ENCODE assay signal across 11 cellular contexts in genomic region chr15:44882499-44882968, GRCh38.
DNase-seq lines count a peak whose midpoint lies in the region; ATAC-seq and TF ChIP-seq lines count a peak whose summit lies in the region.
"Had no signal": no experiment of that assay in that cellular context is flagged by ENCODE, and none has a peak within 500 bp of the region (broad histone marks: within the 10 kb centered on the region; RNA-seq: fewer than 3 reads in every experiment).

No MANE protein-coding gene starts in this region.

- no peak for TF ChIP-seq POLR2A in esophagus squamous epithelium (IDR thresholded peaks at IDR 0.05)
- no peak for TF ChIP-seq POLR2A in erythroblast (IDR thresholded peaks at IDR 0.05; ENCODE audit: low read length)

- DNase-seq in stimulated activated CD4-positive, alpha-beta T cell treated with anti-CD3 and anti-CD28 coated beads, Interleukin-2, amount 100 ng/mL, for 48 hours: peak; percentile 37 to 47
- DNase-seq in esophagus squamous epithelium (lab: John Stamatoyannopoulos, UW) (no peak), WERI-Rb-1 (no peak), T1000 (lab: John Stamatoyannopoulos, UW) (no peak), erythroblast (lab: John Stamatoyannopoulos, UW) (no peak)
- DNase-seq: activated naive CD8-positive, alpha-beta T cell treated with anti-CD3 and anti-CD28 coated beads, Interleukin-2, amount 10 ng/mL, durations not matched to agents 7 days and 5 days had no signal

- H3K36me3 ChIP-seq in esophagus squamous epithelium: no peaks in the 10 kb centered on the region
- H3K36me3 ChIP-seq in WERI-Rb-1: no peaks in the 10 kb centered on the region

- H3K27me3 ChIP-seq in esophagus squamous epithelium: no peaks in the 10 kb centered on the region
- no peaks in the 10 kb centered on the region for H3K27me3 ChIP-seq in WERI-Rb-1 (ENCODE audit: insufficient read depth, low read depth, severe bottlenecking)

- peaks cover 16% of the 10 kb centered on the region for H3K4me1 Mint-ChIP-seq in T-helper 1 cell treated with Interleukin-12 subunit alpha and Interleukin-12 subunit beta and Interleukin-4 antibody, amounts not matched to agents 30 μg/mL and 1 μg/mL, for 36 hours (ENCODE audit: low read depth)

- H3K9me3 Mint-ChIP-seq in T-helper 1 cell treated with Interleukin-12 subunit alpha and Interleukin-12 subunit beta and Interleukin-4 antibody, amounts not matched to agents 30 μg/mL and 1 μg/mL, for 36 hours: peaks cover 6% of the 10 kb centered on the region

- H3K36me3 Mint-ChIP-seq in T-helper 1 cell treated with Interleukin-12 subunit alpha and Interleukin-12 subunit beta and Interleukin-4 antibody, amounts not matched to agents 30 μg/mL and 1 μg/mL, for 36 hours (ENCODE audit: low read depth): peaks cover 4% of the 10 kb centered on the region

- H3K27me3 Mint-ChIP-seq in T-helper 1 cell treated with Interleukin-12 subunit alpha and Interleukin-12 subunit beta and Interleukin-4 antibody, amounts not matched to agents 30 μg/mL and 1 μg/mL, for 36 hours (ENCODE audit: low read depth): no peaks in the 10 kb centered on the region
- H3K27me3 Mint-ChIP-seq: activated naive CD8-positive, alpha-beta T cell treated with anti-CD3 and anti-CD28 coated beads, Interleukin-2, amount 10 ng/mL, durations not matched to agents 7 days and 5 days had no signal

- no peak overlapping the region for H3K4me3 Mint-ChIP-seq in T-helper 1 cell treated with Interleukin-12 subunit alpha and Interleukin-12 subunit beta and Interleukin-4 antibody, amounts not matched to agents 30 μg/mL and 1 μg/mL, for 36 hours
- H3K4me3 Mint-ChIP-seq: activated naive CD8-positive, alpha-beta T cell treated with anti-CD3 and anti-CD28 coated beads, Interleukin-2, amount 10 ng/mL, durations not matched to agents 7 days and 5 days had no signal

- H3K4me3 ChIP-seq in esophagus squamous epithelium: no peak overlapping the region
- H3K4me3 ChIP-seq in WERI-Rb-1 (ENCODE audit: low read depth, low read length): no peak overlapping the region
- H3K4me3 ChIP-seq: lung had no signal

- peak; percentile 80 for ATAC-seq in GM19023 (IDR thresholded peaks at IDR 0.05; ENCODE audit: unreplicated experiment)
- ATAC-seq in HG02759 (IDR thresholded peaks at IDR 0.05; ENCODE audit: unreplicated experiment): peak; percentile 83

- no peak overlapping the region for H3K27ac ChIP-seq in esophagus squamous epithelium
- no peak overlapping the region for H3K27ac ChIP-seq in WERI-Rb-1
- H3K27ac ChIP-seq: KMS-11 had no signal

- no peak for TF ChIP-seq CTCF in esophagus squamous epithelium (IDR thresholded peaks at IDR 0.05)
- TF ChIP-seq CTCF in WERI-Rb-1 (IDR thresholded peaks at IDR 0.05; ENCODE audit: low read depth, low read length): no peak

- intact Hi-C loops in esophagus squamous epithelium (cut with DNase I): no loop called here

- H3K9me3 ChIP-seq in esophagus squamous epithelium (peaks cover 0 to 6% (median 0%) of the 10 kb centered on the region in 3 donors), WERI-Rb-1 (ENCODE audit: severe bottlenecking) (peaks cover 6% of the 10 kb centered on the region)

- 30 to 42% methylated on average over 5 of the region's 5 CpGs for WGBS in esophagus squamous epithelium, 2 donors

- peak overlapping the region; percentile 56 for H3K27ac Mint-ChIP-seq in T-helper 1 cell treated with Interleukin-12 subunit alpha and Interleukin-12 subunit beta and Interleukin-4 antibody, amounts not matched to agents 30 μg/mL and 1 μg/mL, for 36 hours
- H3K27ac Mint-ChIP-seq: activated naive CD8-positive, alpha-beta T cell treated with anti-CD3 and anti-CD28 coated beads, Interleukin-2, amount 10 ng/mL, durations not matched to agents 7 days and 5 days had no signal

- peaks cover 0 to 7% (median 0%) of the 10 kb centered on the region in 3 donors for H3K4me1 ChIP-seq in esophagus squamous epithelium

Comparison
In these comparisons a context has a peak if more than half of its experiments do, and no peak if none do; other contexts are left out.
1. DNase-seq: peak in stimulated activated CD4-positive, alpha-beta T cell treated with anti-CD3 and anti-CD28 coated beads, Interleukin-2, amount 100 ng/mL, for 48 hours (2 of 2); none in esophagus squamous epithelium (single experiment), WERI-Rb-1 (single experiment), T1000 (single experiment) and erythroblast (0 of 2).